In the genomic region with DNA sequence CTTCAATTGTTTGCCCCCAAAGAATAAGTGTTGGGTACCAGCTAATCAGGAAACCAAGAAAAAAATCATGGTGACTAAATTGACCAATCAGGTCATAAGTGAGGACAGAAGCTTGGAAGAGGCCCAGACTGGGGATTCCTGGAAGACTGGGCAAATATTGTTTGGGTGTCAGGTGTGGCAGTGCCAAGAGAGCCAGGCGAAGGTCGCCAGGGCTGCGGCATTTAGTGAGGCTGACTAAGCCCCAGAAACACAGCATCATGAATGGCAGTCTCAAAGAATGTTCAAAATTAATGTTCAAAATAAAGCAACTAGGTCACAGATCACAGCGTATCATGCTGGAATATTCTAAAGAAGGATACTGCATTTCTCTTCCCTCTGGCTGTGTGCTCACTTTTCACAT, we compare ENCODE assay signal across 19 cellular contexts.
DNase-seq lines count a peak whose midpoint lies in the region; ATAC-seq and TF ChIP-seq lines count a peak whose summit lies in the region.
"Had no signal": no experiment of that assay in that cellular context is flagged by ENCODE, and none has a peak within 500 bp of the region (broad histone marks: within the 10 kb centered on the region; RNA-seq: fewer than 3 reads in every experiment).

No MANE protein-coding gene starts in this region.

- ATAC-seq in gastroesophageal sphincter = no peak
- no peak for ATAC-seq in GM18505 (IDR thresholded peaks at IDR 0.05; ENCODE audit: unreplicated experiment)

- intact Hi-C loops in testis (cut with DNase I; ENCODE audit: low total_unique reads) = no loop called here

- no peaks in the 10 kb centered on the region for H3K27me3 Mint-ChIP-seq in osteocyte (ENCODE audit: unreplicated experiment)

- no peak for TF ChIP-seq EP300 in gastroesophageal sphincter (IDR thresholded peaks at IDR 0.05)

- WGBS in gastroesophageal sphincter (ENCODE audit: low coverage in 1 of 2), 2 donors = 3 to 43% methylated on average over 4 of the region's 4 CpGs
- 48 to 70% methylated on average over 4 of the region's 4 CpGs for WGBS in testis, 2 donors

- TF ChIP-seq CTCF in VCaP (conservative IDR thresholded peaks at IDR 0.05) (no peak), gastroesophageal sphincter (IDR thresholded peaks at IDR 0.05) (no peak), osteocyte (IDR thresholded peaks at IDR 0.05) (no peak), testis (IDR thresholded peaks at IDR 0.05) (no peak)

- DNase-seq in osteocyte (ENCODE audit: extremely low spot score, unreplicated experiment) (no peak), testis (no peak), erythroblast (lab: John Stamatoyannopoulos, UW) (no peak), amniotic stem cell (lab: John Stamatoyannopoulos, UW) (no peak)
- no peak for DNase-seq in effector CD8-positive, alpha-beta T cell (lab: John Stamatoyannopoulos, UW)
- DNase-seq: activated CD4-positive, alpha-beta T cell treated with anti-CD3 and anti-CD28 coated beads for 4 hours; activated naive CD4-positive, alpha-beta T cell treated with anti-CD3 and anti-CD28 coated beads for 36 hours; DMS53; effector memory CD4-positive, alpha-beta T cell; foreskin melanocyte; KBM-7; NCI-H1105; NCI-H2171 had no signal

- peaks cover 1% of the 10 kb centered on the region for H3K36me3 Mint-ChIP-seq in osteocyte (ENCODE audit: unreplicated experiment)
- H3K36me3 Mint-ChIP-seq: mesothelial cell of epicardium had no signal

- no peaks in the 10 kb centered on the region for H3K9me3 Mint-ChIP-seq in osteocyte (ENCODE audit: unreplicated experiment)
- H3K9me3 Mint-ChIP-seq: activated naive CD4-positive, alpha-beta T cell treated with anti-CD3 and anti-CD28 coated beads for 36 hours; mesothelial cell of epicardium; T-helper 1 cell treated with Interleukin-12 subunit alpha and Interleukin-12 subunit beta and Interleukin-4 antibody, amounts not matched to agents 30 μg/mL and 1 μg/mL, for 36 hours had no signal

- TF ChIP-seq POLR2A in gastroesophageal sphincter (IDR thresholded peaks at IDR 0.05) (no peak), testis (IDR thresholded peaks at IDR 0.05) (no peak), erythroblast (IDR thresholded peaks at IDR 0.05; ENCODE audit: low read length) (no peak), GM18505 (IDR thresholded peaks at IDR 0.05; ENCODE audit: borderline replicate concordance, extremely low read depth, insufficient read depth, insufficient read length) (no peak)

- peak overlapping the region; percentile 17 for H3K27ac Mint-ChIP-seq in osteocyte (ENCODE audit: unreplicated experiment)
- H3K27ac Mint-ChIP-seq: activated naive CD4-positive, alpha-beta T cell treated with anti-CD3 and anti-CD28 coated beads for 36 hours; mesothelial cell of epicardium; T-helper 1 cell treated with Interleukin-12 subunit alpha and Interleukin-12 subunit beta and Interleukin-4 antibody, amounts not matched to agents 30 μg/mL and 1 μg/mL, for 36 hours had no signal

- H3K4me1 Mint-ChIP-seq in osteocyte (ENCODE audit: unreplicated experiment) = peaks cover 50% of the 10 kb centered on the region

- H3K36me3 ChIP-seq in gastroesophageal sphincter (no peaks in the 10 kb centered on the region), testis (ENCODE audit: low read depth, missing control alignments) (no peaks in the 10 kb centered on the region)

- peaks cover 2 to 51% (median 11%) of the 10 kb centered on the region in 3 donors for H3K4me1 ChIP-seq in gastroesophageal sphincter
- peaks cover 26% of the 10 kb centered on the region for H3K4me1 ChIP-seq in testis

- H3K4me3 ChIP-seq in gastroesophageal sphincter (peak overlapping the region in 1 of 2 donors; percentile 2), testis (no peak overlapping the region)

- H3K27ac ChIP-seq in VCaP (peak overlapping the region; percentile 79), gastroesophageal sphincter (peak overlapping the region in 3 of 4 donors; percentile 57 to 61 (median 59)), testis (peak overlapping the region; percentile 6 to 59)
- H3K27ac ChIP-seq: HL-60 had no signal

- H3K9me3 ChIP-seq in gastroesophageal sphincter = no peaks in the 10 kb centered on the region
- H3K9me3 ChIP-seq in testis = no peaks in the 10 kb centered on the region

- no peaks in the 10 kb centered on the region for H3K27me3 ChIP-seq in gastroesophageal sphincter
- no peaks in the 10 kb centered on the region for H3K27me3 ChIP-seq in testis

- no peak overlapping the region for H3K4me3 Mint-ChIP-seq in osteocyte (ENCODE audit: unreplicated experiment)
- H3K4me3 Mint-ChIP-seq: activated naive CD4-positive, alpha-beta T cell treated with anti-CD3 and anti-CD28 coated beads for 36 hours; mesothelial cell of epicardium; T-helper 1 cell treated with Interleukin-12 subunit alpha and Interleukin-12 subunit beta and Interleukin-4 antibody, amounts not matched to agents 30 μg/mL and 1 μg/mL, for 36 hours had no signal
